Comparison of ENCODE assay signal across 13 cellular contexts in genomic region chr18:45836242-45837215, GRCh38. TPM values are rescaled to one million over a fixed set of nuclear protein-coding genes. Genes with fewer than 3 reads are reported as not detected.
A peak's percentile ranks its signal among the peaks of the same experiment; 100 is the strongest.
DNase-seq lines count a peak whose midpoint lies in the region; ATAC-seq and TF ChIP-seq lines count a peak whose summit lies in the region.
"Had no signal": no experiment of that assay in that cellular context is flagged by ENCODE, and none has a peak within 500 bp of the region (broad histone marks: within the 10 kb centered on the region; RNA-seq: fewer than 3 reads in every experiment).

No MANE protein-coding gene starts in this region.

- H3K36me3 Mint-ChIP-seq in Calu3 (ENCODE audit: insufficient read depth, unreplicated experiment) = peaks cover 5% of the 10 kb centered on the region
- H3K36me3 Mint-ChIP-seq in naive B cell = peaks cover 10 to 14% of the 10 kb centered on the region in 2 donors

- H3K4me1 ChIP-seq in HUES64 (ENCODE audit: insufficient read depth, low read length) (0 out of 2 replicates have a peak, but pooled peaks cover 10% of the 10 kb centered on the region), duodenal mucosa (ENCODE audit: control insufficient read depth in 1 of 2, insufficient read depth in 2 of 2, low read length in 2 of 2) (peaks cover 56 to 68% of the 10 kb centered on the region in 2 donors)

- H3K4me3 ChIP-seq in HUES64 (ENCODE audit: low read length) (peak overlapping the region; percentile 53; the same call in 1 of the 2 replicates), duodenal mucosa (ENCODE audit: low read depth in 1 of 2, low read length in 2 of 2) (no peak overlapping the region), dorsolateral prefrontal cortex (no peak overlapping the region)

- intact Hi-C loops in Calu3 (cut with micrococcal nuclease; ENCODE audit: unreplicated experiment) (loop anchor here (2.0 to 5.0 kb wide), 2 partner anchors 34 to 62 kb away; no protein-coding TSS in a partner anchor), dorsolateral prefrontal cortex (cut with DNase I) (no loop called here), left ventricle myocardium superior (cut with micrococcal nuclease) (loop anchor here (10.0 kb wide), 1 partner anchor 112 kb away; the partner anchor contains the start of gene SLC14A1)

- H3K9me3 Mint-ChIP-seq in Calu3 (ENCODE audit: low read depth, unreplicated experiment) (no peaks in the 10 kb centered on the region), naive B cell (no peaks in the 10 kb centered on the region)

- ATAC-seq in naive B cell (ENCODE audit: low read depth in 2 of 2) (no peak), GM18511 (IDR thresholded peaks at IDR 0.05; ENCODE audit: unreplicated experiment) (no peak), left ventricle myocardium superior (no peak)

- H3K27ac Mint-ChIP-seq in Calu3 (ENCODE audit: unreplicated experiment) (no peak overlapping the region), naive B cell (no peak overlapping the region)
- H3K27ac Mint-ChIP-seq: activated CD4-positive, alpha-beta T cell treated with anti-CD3 and anti-CD28 coated beads for 36 hours had no signal

- H3K9me3 ChIP-seq in HUES64 (ENCODE audit: insufficient read depth, low read depth, low read length) (no peaks in the 10 kb centered on the region), duodenal mucosa (ENCODE audit: control insufficient read depth in 1 of 2, low read length in 2 of 2) (no peaks in the 10 kb centered on the region)
- H3K9me3 ChIP-seq: Caco-2, testis had no signal

- CTCF ChIA-PET in Calu3 (lab: Charles Lee) = interaction anchor here (1.0 to 2.1 kb wide), 2 partner anchors 86 to 113 kb away, joined by 3 to 14 read pairs; partner anchors contain the start of gene SLC14A1

- DNase-seq in Calu3 = no peak
- no peak for DNase-seq in naive B cell
- no peak for DNase-seq in dorsolateral prefrontal cortex
- no peak for DNase-seq in left ventricle myocardium superior
- no peak for DNase-seq in occipital lobe (lab: John Stamatoyannopoulos, UW)
- DNase-seq: cerebellar nuclear complex had no signal

- peaks cover 36% of the 10 kb centered on the region for H3K4me1 Mint-ChIP-seq in Calu3 (ENCODE audit: low read depth, unreplicated experiment)
- peaks cover 0 to 15% (median 13%) of the 10 kb centered on the region in 3 donors for H3K4me1 Mint-ChIP-seq in naive B cell

- no TSS peak for BruUV-seq in Calu3 (replicated peaks; lab: Mats Ljungman, UMichigan)

- no peaks in the 10 kb centered on the region for H3K27me3 Mint-ChIP-seq in Calu3 (ENCODE audit: unreplicated experiment)
- peaks cover 64 to 88% (median 79%) of the 10 kb centered on the region in 3 donors for H3K27me3 Mint-ChIP-seq in naive B cell

- peaks cover 47% of the 10 kb centered on the region for H3K27me3 ChIP-seq in HUES64 (ENCODE audit: insufficient read depth, low read length)
- H3K27me3 ChIP-seq in duodenal mucosa (ENCODE audit: control insufficient read depth in 1 of 2, insufficient read depth in 2 of 2, low read length in 2 of 2) = peaks cover 0 to 6% of the 10 kb centered on the region in 2 donors
- H3K27me3 ChIP-seq in dorsolateral prefrontal cortex = peaks cover 0 to 42% (median 25%) of the 10 kb centered on the region in 45 donors
- H3K27me3 ChIP-seq: testis had no signal

- H3K4me3 Mint-ChIP-seq in Calu3 (ENCODE audit: low read depth, unreplicated experiment) (peak overlapping the region; percentile 44), naive B cell (peak overlapping the region in 6 of 8 donors; percentile 30 to 77 (median 52))
- H3K4me3 Mint-ChIP-seq: activated CD4-positive, alpha-beta T cell treated with anti-CD3 and anti-CD28 coated beads for 36 hours had no signal

- WGBS in HUES64 = 61% methylated on average over 14 of the region's 14 CpGs

- no peak overlapping the region for H3K9ac ChIP-seq in HUES64 (ENCODE audit: low read depth, low read length)
- peak overlapping the region; percentile 8 to 63 for H3K9ac ChIP-seq in duodenal mucosa (ENCODE audit: low read depth in 1 of 2, low read length in 2 of 2)

- H3K36me3 ChIP-seq in HUES64 (ENCODE audit: insufficient read depth, low read length) (no peaks in the 10 kb centered on the region), duodenal mucosa (ENCODE audit: control insufficient read depth in 1 of 2, insufficient read depth in 2 of 2, low read length in 2 of 2) (no peaks in the 10 kb centered on the region)

- H3K27ac ChIP-seq in HUES64 (ENCODE audit: low read depth, low read length) = no peak overlapping the region
- H3K27ac ChIP-seq in duodenal mucosa (ENCODE audit: low read depth, low read length) = peak overlapping the region; percentile 93
- H3K27ac ChIP-seq in dorsolateral prefrontal cortex = no peak overlapping the region
- H3K27ac ChIP-seq: testis had no signal

- TF ChIP-seq CTCF in Calu3 (IDR thresholded peaks at IDR 0.05; ENCODE audit: unreplicated experiment) (no peak), dorsolateral prefrontal cortex (IDR thresholded peaks at IDR 0.05 in 54 of 56, conservative IDR thresholded peaks at IDR 0.05 in 2 of 56; ENCODE audit: low read depth in 1 of 56, partially characterized antibody in 56 of 56) (no peak)

RNA-seq across cellular contexts. Expression of gene SIGLEC15, which starts 11.1 kb away (rescaled TPM):
- total RNA-seq in Calu3 (2022) = 0.28 and 0.83 TPM in 2 replicates
- 0.10 TPM for polyA plus RNA-seq in HUES64 (2013, experiment 1 of 2)
- 0.19 TPM for polyA plus RNA-seq in HUES64 (2013, experiment 2 of 2)
- under 1 TPM in 3 of 6 donors, not detected in 3; 0.09 to 0.16 (median 0.13) TPM for polyA plus RNA-seq in naive B cell (ENCODE audit: low read depth in 6 of 6)
- under 1 TPM in 15 of 120 experiments, not detected in 105; 0.17 to 0.70 (median 0.26) TPM for total RNA-seq in dorsolateral prefrontal cortex
- 0.10 TPM for total RNA-seq in left ventricle myocardium superior
- total RNA-seq in occipital lobe = not detected
- total RNA-seq: activated CD4-positive, alpha-beta T cell treated with anti-CD3 and anti-CD28 coated beads for 36 hours; Caco-2; myocyte had no signal

Comparison
In these comparisons a context has a peak if more than half of its experiments do, and no peak if none do; other contexts are left out.
1. intact Hi-C loops: an anchor here in Calu3 (2.0 to 5.0 kb wide) and left ventricle myocardium superior (10.0 kb wide); none called in dorsolateral prefrontal cortex.